ENCODE assay signal across 8 cellular contexts in genomic region chr1:52552505-52553371, GRCh38. TPM values are rescaled to one million over a fixed set of nuclear protein-coding genes. Genes with fewer than 3 reads are reported as not detected.
A peak's percentile ranks its signal among the peaks of the same experiment; 100 is the strongest.
DNase-seq lines count a peak whose midpoint lies in the region; ATAC-seq and TF ChIP-seq lines count a peak whose summit lies in the region.

Gene TUT4 (minus strand): TSS chr1:52553092. CDS start chr1:52526280, 26,812 bp downstream.

- peaks cover 4% of the 10 kb centered on the region for H3K36me3 Mint-ChIP-seq in activated T-helper 1 cell treated with anti-CD3 and anti-CD28 coated beads, Interleukin-12 subunit alpha, Interleukin-12 subunit beta, Interleukin-2, Interleukin-4 antibody, amounts not matched to agents 30 ng/mL and 10 ng/mL and 1 ng/mL, durations not matched to agents 14 hours and 24 hours and 36 hours (ENCODE audit: low read depth)
- H3K36me3 Mint-ChIP-seq in naive thymus-derived CD4-positive, alpha-beta T cell = peaks cover 0 to 7% (median 0%) of the 10 kb centered on the region in 5 donors
- H3K36me3 Mint-ChIP-seq in stimulated activated effector memory CD8-positive, alpha-beta T cell treated with anti-CD3 and anti-CD28 coated beads, Interleukin-12 subunit alpha, Interleukin-12 subunit beta, amount 100 ng/mL, for 72 hours = peaks cover 4% of the 10 kb centered on the region

- H3K27ac ChIP-seq in naive thymus-derived CD4-positive, alpha-beta T cell (ENCODE audit: low read depth, low read length) = peak within 1 kb of the TSS; percentile 91

- intact Hi-C loops in activated T-helper 1 cell treated with anti-CD3 and anti-CD28 coated beads, Interleukin-12 subunit alpha, Interleukin-12 subunit beta, Interleukin-2, Interleukin-4 antibody, amounts not matched to agents 30 ng/mL and 10 ng/mL and 1 ng/mL, durations not matched to agents 14 hours and 24 hours and 36 hours (cut with micrococcal nuclease) = loop anchor here (1.0 to 10.0 kb wide), 16 partner anchors 29 to 1852 kb away; partner anchors contain the start of genes BTF3L4, CC2D1B, CPT2 and ECHDC2
- intact Hi-C loops in naive thymus-derived CD4-positive, alpha-beta T cell (cut with micrococcal nuclease) = loop anchor here (1.0 to 10.0 kb wide), 25 partner anchors 16 to 1500 kb away; partner anchors contain the start of genes BTF3L4 (in 2 of the 2), CC2D1B (in 2 of the 2), ECHDC2 (in 2 of the 2) and NRDC (in 2 of the 2)

- H3K4me1 ChIP-seq in naive thymus-derived CD4-positive, alpha-beta T cell (ENCODE audit: control insufficient read depth in 2 of 2, insufficient read depth in 2 of 2, low read length in 2 of 2) = peaks cover 0 to 40% of the 10 kb centered on the region in 2 donors

- H3K27me3 ChIP-seq in naive thymus-derived CD4-positive, alpha-beta T cell (ENCODE audit: control insufficient read depth in 2 of 2, insufficient read depth in 2 of 2, low read length in 2 of 2) = no peaks in the 10 kb centered on the region

- POLR2A ChIA-PET in naive thymus-derived CD4-positive, alpha-beta T cell (lab: Charles Lee) = interaction anchor here (0.5 to 3.4 kb wide), 21 partner anchors 10 to 187 kb away, joined by 3 to 59 read pairs (median 5); partner anchors contain the start of genes ORC1, PRPF38A and SHISAL2A

- no peak for TF ChIP-seq CTCF in fibroblast of mammary gland (conservative IDR thresholded peaks at IDR 0.05; ENCODE audit: control insufficient read depth, insufficient read depth, low read depth, low read length)

- no peaks in the 10 kb centered on the region for H3K9me3 ChIP-seq in naive thymus-derived CD4-positive, alpha-beta T cell (ENCODE audit: control insufficient read depth in 2 of 3, low read length in 3 of 3)

- peaks cover 3% of the 10 kb centered on the region for H3K27me3 Mint-ChIP-seq in activated T-helper 1 cell treated with anti-CD3 and anti-CD28 coated beads, Interleukin-12 subunit alpha, Interleukin-12 subunit beta, Interleukin-2, Interleukin-4 antibody, amounts not matched to agents 30 ng/mL and 10 ng/mL and 1 ng/mL, durations not matched to agents 14 hours and 24 hours and 36 hours (ENCODE audit: insufficient read depth)
- peaks cover 0 to 7% (median 0%) of the 10 kb centered on the region in 5 donors for H3K27me3 Mint-ChIP-seq in naive thymus-derived CD4-positive, alpha-beta T cell

- H3K4me3 Mint-ChIP-seq in activated T-helper 1 cell treated with anti-CD3 and anti-CD28 coated beads, Interleukin-12 subunit alpha, Interleukin-12 subunit beta, Interleukin-2, Interleukin-4 antibody, amounts not matched to agents 30 ng/mL and 10 ng/mL and 1 ng/mL, durations not matched to agents 14 hours and 24 hours and 36 hours = peak within 1 kb of the TSS; percentile 49
- H3K4me3 Mint-ChIP-seq in naive thymus-derived CD4-positive, alpha-beta T cell = peak within 1 kb of the TSS in 8 of 10 donors; percentile 67 to 88 (median 75)
- no peak within 1 kb of the TSS for H3K4me3 Mint-ChIP-seq in stimulated activated effector memory CD8-positive, alpha-beta T cell treated with anti-CD3 and anti-CD28 coated beads, Interleukin-12 subunit alpha, Interleukin-12 subunit beta, amount 100 ng/mL, for 72 hours

- peak; percentile 39 for ATAC-seq in GM21360 (IDR thresholded peaks at IDR 0.05; ENCODE audit: unreplicated experiment)
- peak; percentile 57 for ATAC-seq in naive thymus-derived CD4-positive, alpha-beta T cell
- ATAC-seq in stimulated activated effector memory CD8-positive, alpha-beta T cell treated with anti-CD3 and anti-CD28 coated beads, Interleukin-12 subunit alpha, Interleukin-12 subunit beta, amount 100 ng/mL, for 72 hours = peak; percentile 72

- H3K36me3 ChIP-seq in naive thymus-derived CD4-positive, alpha-beta T cell (ENCODE audit: control insufficient read depth in 2 of 3, insufficient read depth in 3 of 3, low read length in 3 of 3) = peaks cover 0 to 9% (median 0%) of the 10 kb centered on the region in 3 experiments

- CTCF ChIA-PET in naive thymus-derived CD4-positive, alpha-beta T cell (lab: Charles Lee) = no interaction called here

- DNase-seq in CMK (ENCODE audit: low read depth) (peak; percentile 84), HuH-7.5 (ENCODE audit: low spot score) (peak; percentile 25), fibroblast of mammary gland (ENCODE audit: low read depth) (peak; percentile 60)
- DNase-seq in activated T-helper 1 cell treated with anti-CD3 and anti-CD28 coated beads, Interleukin-12 subunit alpha, Interleukin-12 subunit beta, Interleukin-2, Interleukin-4 antibody, amounts not matched to agents 30 ng/mL and 10 ng/mL and 1 ng/mL, durations not matched to agents 14 hours and 24 hours and 36 hours (ENCODE audit: low spot score) = peak; percentile 69
- DNase-seq in naive thymus-derived CD4-positive, alpha-beta T cell = peak; percentile 57 to 77 (median 73)
- DNase-seq in stimulated activated effector memory CD8-positive, alpha-beta T cell treated with anti-CD3 and anti-CD28 coated beads, Interleukin-12 subunit alpha, Interleukin-12 subunit beta, amount 100 ng/mL, for 72 hours (ENCODE audit: low spot score in 2 of 2) = peak; percentile 60 to 86

- peak within 1 kb of the TSS; percentile 86 for H3K27ac Mint-ChIP-seq in activated T-helper 1 cell treated with anti-CD3 and anti-CD28 coated beads, Interleukin-12 subunit alpha, Interleukin-12 subunit beta, Interleukin-2, Interleukin-4 antibody, amounts not matched to agents 30 ng/mL and 10 ng/mL and 1 ng/mL, durations not matched to agents 14 hours and 24 hours and 36 hours
- H3K27ac Mint-ChIP-seq in naive thymus-derived CD4-positive, alpha-beta T cell = peak within 1 kb of the TSS in 7 of 9 donors; percentile 55 to 94 (median 87)
- H3K27ac Mint-ChIP-seq in stimulated activated effector memory CD8-positive, alpha-beta T cell treated with anti-CD3 and anti-CD28 coated beads, Interleukin-12 subunit alpha, Interleukin-12 subunit beta, amount 100 ng/mL, for 72 hours = no peak within 1 kb of the TSS

- no peaks in the 10 kb centered on the region for H3K9me3 Mint-ChIP-seq in activated T-helper 1 cell treated with anti-CD3 and anti-CD28 coated beads, Interleukin-12 subunit alpha, Interleukin-12 subunit beta, Interleukin-2, Interleukin-4 antibody, amounts not matched to agents 30 ng/mL and 10 ng/mL and 1 ng/mL, durations not matched to agents 14 hours and 24 hours and 36 hours
- no peaks in the 10 kb centered on the region for H3K9me3 Mint-ChIP-seq in naive thymus-derived CD4-positive, alpha-beta T cell
- H3K9me3 Mint-ChIP-seq in stimulated activated effector memory CD8-positive, alpha-beta T cell treated with anti-CD3 and anti-CD28 coated beads, Interleukin-12 subunit alpha, Interleukin-12 subunit beta, amount 100 ng/mL, for 72 hours = no peaks in the 10 kb centered on the region

- H3K4me1 Mint-ChIP-seq in activated T-helper 1 cell treated with anti-CD3 and anti-CD28 coated beads, Interleukin-12 subunit alpha, Interleukin-12 subunit beta, Interleukin-2, Interleukin-4 antibody, amounts not matched to agents 30 ng/mL and 10 ng/mL and 1 ng/mL, durations not matched to agents 14 hours and 24 hours and 36 hours (ENCODE audit: low read depth) = peaks cover 36% of the 10 kb centered on the region
- peaks cover 23 to 52% (median 43%) of the 10 kb centered on the region in 7 donors for H3K4me1 Mint-ChIP-seq in naive thymus-derived CD4-positive, alpha-beta T cell
- H3K4me1 Mint-ChIP-seq in stimulated activated effector memory CD8-positive, alpha-beta T cell treated with anti-CD3 and anti-CD28 coated beads, Interleukin-12 subunit alpha, Interleukin-12 subunit beta, amount 100 ng/mL, for 72 hours = peaks cover 23% of the 10 kb centered on the region

- peak within 1 kb of the TSS; percentile 85 for H3K4me3 ChIP-seq in fibroblast of mammary gland (ENCODE audit: control insufficient read depth, low read depth, low read length)
- peak within 1 kb of the TSS; percentile 95 for H3K4me3 ChIP-seq in naive thymus-derived CD4-positive, alpha-beta T cell (ENCODE audit: low read length)

TF ChIP-seq in PFSK-1, 5 proteins besides CTCF, POLR2A, EP300 and RAD21:
- TF ChIP-seq SIN3A (IDR thresholded peaks at IDR 0.05; ENCODE audit: borderline replicate concordance, insufficient read depth, low read length) (no peak), REST (IDR thresholded peaks at IDR 0.05; ENCODE audit: insufficient read depth in 1 of 2, low read depth in 2 of 2, low read length in 2 of 2) (0 out of 4 replicates have a peak, but pooled peaks of 1 of the 2 experiments have one; percentile 14), TAF1 (IDR thresholded peaks at IDR 0.05; ENCODE audit: borderline replicate concordance, insufficient read depth, low read length) (peak; percentile 74; the same call in 1 of the 2 replicates)

RNA-seq across cellular contexts. Expression of gene TUT4, which starts in this region (rescaled TPM):
- 45.4 TPM for polyA plus RNA-seq in PFSK-1 (2012; ENCODE audit: insufficient read length, low read depth)
- 62.5 and 67.8 TPM in 2 replicates for total RNA-seq in activated T-helper 1 cell treated with anti-CD3 and anti-CD28 coated beads, Interleukin-12 subunit alpha, Interleukin-12 subunit beta, Interleukin-2, Interleukin-4 antibody, amounts not matched to agents 30 ng/mL and 10 ng/mL and 1 ng/mL, durations not matched to agents 14 hours and 24 hours and 36 hours
- total RNA-seq in naive thymus-derived CD4-positive, alpha-beta T cell = 100 to 1,000 TPM in 4 of 5 experiments, 10 to 100 TPM in 1; 80.4 to 169 (median 139) TPM
- polyA plus RNA-seq in naive thymus-derived CD4-positive, alpha-beta T cell = 10 to 100 TPM; 32.8 to 50.4 TPM

Comparison
In these comparisons a context has a peak if more than half of its experiments do, and no peak if none do; other contexts are left out.
1. Peak in every context shown above with its lines: DNase-seq, ATAC-seq, H3K4me3 ChIP-seq and H3K27ac ChIP-seq.
2. DNase-seq: peak in every context shown above with its lines; median percentile 84 in CMK; 73 in naive thymus-derived CD4-positive, alpha-beta T cell; 73 in stimulated activated effector memory CD8-positive, alpha-beta T cell treated with anti-CD3 and anti-CD28 coated beads, Interleukin-12 subunit alpha, Interleukin-12 subunit beta, amount 100 ng/mL, for 72 hours; 69 in activated T-helper 1 cell treated with anti-CD3 and anti-CD28 coated beads, Interleukin-12 subunit alpha, Interleukin-12 subunit beta, Interleukin-2, Interleukin-4 antibody, amounts not matched to agents 30 ng/mL and 10 ng/mL and 1 ng/mL, durations not matched to agents 14 hours and 24 hours and 36 hours; 60 in fibroblast of mammary gland; 25 in HuH-7.5.